4 cellular contexts compared by ENCODE assay signal in the genomic region with DNA sequence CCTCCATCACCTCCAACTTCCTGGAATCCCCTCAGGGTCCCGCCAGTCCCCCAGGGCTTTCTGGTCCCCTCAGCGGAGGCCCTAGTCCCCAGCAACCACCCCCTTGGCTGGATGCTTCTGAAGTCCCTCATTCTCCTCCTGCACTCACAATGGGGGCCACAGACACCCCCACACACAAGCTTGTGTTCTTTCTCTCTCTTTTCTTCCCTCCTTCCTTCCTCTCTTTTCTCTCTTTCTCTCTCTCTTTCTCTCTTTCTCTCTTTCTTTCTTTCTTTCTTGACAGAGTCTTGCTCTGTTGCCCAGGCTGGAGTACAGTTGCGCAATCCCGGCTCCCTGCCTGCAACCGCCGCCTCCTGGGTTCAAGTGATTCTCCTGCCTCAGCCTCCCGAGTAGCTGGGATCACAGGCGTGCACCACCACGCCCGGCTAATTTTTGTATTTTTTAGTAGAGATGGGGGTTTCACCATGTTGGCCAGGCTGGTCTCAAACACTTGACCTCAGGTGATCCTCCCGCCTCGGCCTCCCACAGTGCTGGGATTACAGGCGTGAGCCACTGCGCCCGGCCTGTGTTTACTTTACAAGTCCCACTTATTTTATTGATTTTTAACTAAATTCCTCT.
A peak's percentile ranks its signal among the peaks of the same experiment; 100 is the strongest.
TF ChIP-seq lines count a peak whose summit lies in the region.

No MANE protein-coding gene starts in this region.

TF ChIP-seq in A549, 52 proteins besides CTCF, POLR2A, EP300 and RAD21:
- peak; percentile 15 to 79; a peak in 3 of 4 replicates for TF ChIP-seq CEBPB (IDR thresholded peaks at IDR 0.05)

TF ChIP-seq in IMR-90, 13 proteins besides CTCF, POLR2A, EP300 and RAD21:
- TF ChIP-seq CEBPB (IDR thresholded peaks at IDR 0.05; ENCODE audit: low read depth, low read length), result peak; percentile 66

TF ChIP-seq in WTC11, 78 proteins besides CTCF, POLR2A, EP300 and RAD21:
- TF ChIP-seq ZNF121 (CRISPR knock-in tag; IDR thresholded peaks at IDR 0.05), result peak; percentile 17; the same call in 1 of the 2 replicates
TF ChIP-seq in WTC11: peak in this region for 1; not testable (repeated sequence) for 77.

TF ChIP-seq in HepG2, 621 proteins besides CTCF, POLR2A, EP300 and RAD21:
- TF ChIP-seq ZNF770 (CRISPR knock-in tag; IDR thresholded peaks at IDR 0.05), result peak; percentile 70; the same call in 1 of the 2 replicates
- TF ChIP-seq CEBPB (IDR thresholded peaks at IDR 0.05; ENCODE audit: borderline replicate concordance, low read depth, low read length), result peak; percentile 72
- TF ChIP-seq ONECUT2 (CRISPR knock-in tag; IDR thresholded peaks at IDR 0.05), result 0 out of 2 replicates have a peak, but pooled peaks have one; percentile 19
- TF ChIP-seq CEBPG (CRISPR knock-in tag; IDR thresholded peaks at IDR 0.05), result peak; percentile 39; the same call in 1 of the 2 replicates
- peak; percentile 65 for TF ChIP-seq ZNF121 (CRISPR knock-in tag; IDR thresholded peaks at IDR 0.05)
